8 cellular contexts compared by ENCODE assay signal in genomic region chr12:12718382-12718761, GRCh38. TPM values are rescaled to one million over a fixed set of nuclear protein-coding genes. Genes with fewer than 3 reads are reported as not detected.
DNase-seq lines count a peak whose midpoint lies in the region; ATAC-seq and TF ChIP-seq lines count a peak whose summit lies in the region.

No MANE protein-coding gene starts in this region.

- H4K91ac ChIP-seq in trophoblast cell (ENCODE audit: low read depth, low read length), result no peak overlapping the region

- H3K18ac ChIP-seq in trophoblast cell (ENCODE audit: low read length), result peak overlapping the region; percentile 67

- no CpG with 5 or more reads among the region's 9 CpGs for WGBS in trophoblast cell (ENCODE audit: extremely low coverage, insufficient coverage, insufficient read length)

- H2AFZ ChIP-seq in PC-9, result no peak overlapping the region; the same call in 1 of the 2 replicates
- H2AFZ ChIP-seq in trophoblast cell (ENCODE audit: insufficient read depth, low read length, poor library complexity), result no peak overlapping the region

- H2BK5ac ChIP-seq in trophoblast cell (ENCODE audit: low read depth, low read length, poor library complexity), result no peak overlapping the region

- intact Hi-C loops in PC-9 (cut with micrococcal nuclease; ENCODE audit: unreplicated experiment), result loop anchor here (5.0 kb wide), 2 partner anchors 379 to 1996 kb away; partner anchors contain the start of gene YBX3

- H2BK12ac ChIP-seq in trophoblast cell (ENCODE audit: low read length), result no peak overlapping the region

- H2AK5ac ChIP-seq in trophoblast cell (ENCODE audit: low read length), result peak overlapping the region; percentile 1

- POLR2A ChIA-PET in PC-9 (lab: Charles Lee; ENCODE audit: unreplicated experiment) (interaction anchor here (0.6 kb wide), 1 partner anchor 86 kb away, joined by 9 read pairs; no protein-coding TSS in a partner anchor), HEK293T (lab: Yijun Ruan, JAX) (interaction anchor here (1.0 to 7.4 kb wide), 5 partner anchors 8 to 360 kb away, joined by 3 to 81 read pairs (median 3); no protein-coding TSS in a partner anchor)

- ATAC-seq in GM18520 (IDR thresholded peaks at IDR 0.05; ENCODE audit: unreplicated experiment), result no peak

- peaks cover 8% of the 10 kb centered on the region for H4K20me1 ChIP-seq in PC-9 (ENCODE audit: insufficient read depth)

- no peak overlapping the region for H4K12ac ChIP-seq in trophoblast cell (ENCODE audit: low read depth, low read length)

- CTCF ChIA-PET in PC-9 (lab: Charles Lee), result no interaction called here
- CTCF ChIA-PET in HEK293T (lab: Yijun Ruan, JAX), result interaction anchor here (0.7 to 2.4 kb wide), 2 partner anchors 19 to 94 kb away, joined by 3 to 18 read pairs; no protein-coding TSS in a partner anchor

- H3K79me2 ChIP-seq in PC-9 (ENCODE audit: low read depth) (peaks cover 69% of the 10 kb centered on the region), trophoblast cell (ENCODE audit: control insufficient read depth, insufficient read depth, low read length, poor library complexity) (peaks cover 17% of the 10 kb centered on the region)

- H3K4me2 ChIP-seq in PC-9, result peak overlapping the region; percentile 100
- H3K4me2 ChIP-seq in trophoblast cell (ENCODE audit: low read length), result peak overlapping the region; percentile 89

- DNase-seq in PC-9, result no peak
- no peak for DNase-seq in epithelial cell of prostate (ENCODE audit: low read depth, low spot score)
- peak in 1 of 2 donors; percentile 37 for DNase-seq in trophoblast cell
- DNase-seq in medulla oblongata (ENCODE audit: extremely low spot score), result no peak
- no peak for DNase-seq in NCI-H2171 (lab: John Stamatoyannopoulos, UW)
- no peak for DNase-seq in HEK293T (ENCODE audit: extremely low spot score)

- H3K27ac ChIP-seq in PC-9, result peak overlapping the region; percentile 98
- peak overlapping the region; percentile 97 for H3K27ac ChIP-seq in epithelial cell of prostate
- H3K27ac ChIP-seq in trophoblast cell (ENCODE audit: low read depth, low read length), result no peak overlapping the region

- H3K14ac ChIP-seq in trophoblast cell (ENCODE audit: low read length), result peak overlapping the region; percentile 60

- H3K9me3 ChIP-seq in PC-9 (ENCODE audit: insufficient read depth, low read depth) (no peaks in the 10 kb centered on the region), trophoblast cell (ENCODE audit: insufficient read depth, low read depth, low read length) (no peaks in the 10 kb centered on the region)

- peaks cover 12% of the 10 kb centered on the region for H3K79me1 ChIP-seq in trophoblast cell (ENCODE audit: low read length)

- H4K8ac ChIP-seq in trophoblast cell (ENCODE audit: low read depth, low read length), result no peak overlapping the region

- H3K9me2 ChIP-seq in PC-9 (ENCODE audit: insufficient read depth), result no peaks in the 10 kb centered on the region

- BruUV-seq in PC-9 (replicated peaks; lab: Mats Ljungman, UMichigan), result no TSS peak

- H3K27me3 ChIP-seq in PC-9 (ENCODE audit: insufficient read depth, low read depth) (no peaks in the 10 kb centered on the region), trophoblast cell (ENCODE audit: insufficient read depth, low read length) (no peaks in the 10 kb centered on the region)

- H3K23ac ChIP-seq in trophoblast cell (ENCODE audit: low read length), result no peak overlapping the region

- H3K4me3 ChIP-seq in GM08714 (ENCODE audit: low read length) (peak overlapping the region; percentile 97), PC-9 (peak overlapping the region; percentile 96), trophoblast cell (ENCODE audit: low read depth, low read length) (peak overlapping the region; percentile 95)

- H3F3A ChIP-seq in PC-9 (ENCODE audit: insufficient read depth, low read depth), result peaks cover 29% of the 10 kb centered on the region

- H3K9ac ChIP-seq in trophoblast cell (ENCODE audit: low read length), result peak overlapping the region; percentile 92

- H3K4me1 ChIP-seq in PC-9 (replicated peaks; ENCODE audit: insufficient read depth), result peaks cover 49% of the 10 kb centered on the region
- H3K4me1 ChIP-seq in trophoblast cell (ENCODE audit: control insufficient read depth in 1 of 2, insufficient read depth in 2 of 2, low read length in 2 of 2), result peaks cover 4 to 5% of the 10 kb centered on the region in 2 experiments

- H3K4ac ChIP-seq in trophoblast cell (ENCODE audit: low read depth, low read length), result peak overlapping the region; percentile 56

- H3K36me3 ChIP-seq in PC-9 (ENCODE audit: low read depth), result peaks cover 43% of the 10 kb centered on the region
- peaks cover 0 to 5% of the 10 kb centered on the region in 2 experiments for H3K36me3 ChIP-seq in trophoblast cell (ENCODE audit: control insufficient read depth in 1 of 2, insufficient read depth in 2 of 2, low read length in 2 of 2)

- H2BK120ac ChIP-seq in trophoblast cell (ENCODE audit: insufficient read depth, low read length, poor library complexity), result no peak overlapping the region

- no peak for TF ChIP-seq CTCF in PC-9 (conservative IDR thresholded peaks at IDR 0.05)

TF ChIP-seq in HEK293T, 16 proteins besides CTCF, POLR2A, EP300 and RAD21:
- no peak for TF ChIP-seq LEF1 (IDR thresholded peaks at IDR 0.05; ENCODE audit: borderline replicate concordance)
- TF ChIP-seq TARDBP (IDR thresholded peaks at IDR 0.05), result no peak
- no peak for TF ChIP-seq SUZ12 (IDR thresholded peaks at IDR 0.05)
- no peak for TF ChIP-seq NFRKB (IDR thresholded peaks at IDR 0.05)
- TF ChIP-seq FOXK2 (IDR thresholded peaks at IDR 0.05), result no peak
- TF ChIP-seq L3MBTL2 (conservative IDR thresholded peaks at IDR 0.05), result no peak
- no peak for TF ChIP-seq ARNT (IDR thresholded peaks at IDR 0.05)
- TF ChIP-seq FOXA1 (IDR thresholded peaks at IDR 0.05), result no peak
- no peak for TF ChIP-seq FOXM1 (IDR thresholded peaks at IDR 0.05; ENCODE audit: borderline replicate concordance)
- TF ChIP-seq, protein P1, sequence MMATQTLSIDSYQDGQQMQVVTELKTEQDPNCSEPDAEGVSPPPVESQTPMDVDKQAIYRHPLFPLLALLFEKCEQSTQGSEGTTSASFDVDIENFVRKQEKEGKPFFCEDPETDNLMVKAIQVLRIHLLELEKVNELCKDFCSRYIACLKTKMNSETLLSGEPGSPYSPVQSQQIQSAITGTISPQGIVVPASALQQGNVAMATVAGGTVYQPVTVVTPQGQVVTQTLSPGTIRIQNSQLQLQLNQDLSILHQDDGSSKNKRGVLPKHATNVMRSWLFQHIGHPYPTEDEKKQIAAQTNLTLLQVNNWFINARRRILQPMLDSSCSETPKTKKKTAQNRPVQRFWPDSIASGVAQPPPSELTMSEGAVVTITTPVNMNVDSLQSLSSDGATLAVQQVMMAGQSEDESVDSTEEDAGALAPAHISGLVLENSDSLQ (IDR thresholded peaks at IDR 0.05), result no peak
- TF ChIP-seq ELF4 (IDR thresholded peaks at IDR 0.05), result no peak
- no peak for TF ChIP-seq CTBP1 (IDR thresholded peaks at IDR 0.05; ENCODE audit: borderline replicate concordance)
- TF ChIP-seq SP1 (IDR thresholded peaks at IDR 0.05), result no peak
- no peak for TF ChIP-seq BHLHE40 (IDR thresholded peaks at IDR 0.05; ENCODE audit: borderline replicate concordance)
- TF ChIP-seq HDGF (IDR thresholded peaks at IDR 0.05; ENCODE audit: borderline replicate concordance), result no peak
- TF ChIP-seq ZNF384 (IDR thresholded peaks at IDR 0.05), result no peak

RNA-seq across cellular contexts. Expression of gene CDKN1B, which starts 1.2 kb away (rescaled TPM):
- 54.9 and 67.5 TPM in 2 replicates for total RNA-seq in PC-9 (2021)
- 14.3 and 15.3 TPM in 2 replicates for polyA plus RNA-seq in trophoblast cell (2013)

RNA-seq across cellular contexts. Expression of gene GPR19, which starts 22.4 kb away (rescaled TPM):
- 13.2 and 19.3 TPM in 2 replicates for total RNA-seq in PC-9 (2021)
- polyA plus RNA-seq in trophoblast cell (2013), result 3.1 and 3.5 TPM in 2 replicates
